ENCODE assay signal across 19 cellular contexts in the genomic region with DNA sequence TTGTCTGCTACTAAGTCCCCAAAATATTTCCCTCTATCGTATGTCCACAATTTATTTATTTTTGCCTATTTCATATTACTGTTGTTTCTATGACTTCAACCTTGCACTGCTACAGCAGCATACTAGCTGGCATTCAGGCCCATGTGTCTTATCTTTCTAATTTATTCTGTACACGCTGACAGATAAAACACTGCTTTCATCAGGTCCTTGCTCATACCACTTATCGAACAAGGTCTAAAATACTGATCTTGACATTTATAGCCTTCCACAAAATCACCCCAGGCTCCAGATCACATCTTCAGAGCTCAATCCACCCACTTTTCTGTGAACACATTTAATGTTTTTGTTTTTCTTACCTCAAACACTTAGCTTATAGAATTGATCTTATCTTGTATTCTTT.
DNase-seq lines count a peak whose midpoint lies in the region; ATAC-seq, FAIRE-seq and TF ChIP-seq lines count a peak whose summit lies in the region.
"Had no signal": no experiment of that assay in that cellular context is flagged by ENCODE, and none has a peak within 500 bp of the region (broad histone marks: within the 10 kb centered on the region; RNA-seq: fewer than 3 reads in every experiment).

No MANE protein-coding gene starts in this region.

- CTCF ChIA-PET in A673 (lab: Charles Lee) = no interaction called here

- peak overlapping the region; percentile 84 for H3K27ac ChIP-seq in A673 (ENCODE audit: low read depth, low read length, poor library complexity, severe bottlenecking)

- intact Hi-C loops in A673 (cut with micrococcal nuclease; ENCODE audit: unreplicated experiment) = no loop called here

- no peaks in the 10 kb centered on the region for H3K9me3 ChIP-seq in A673 (ENCODE audit: low read depth, low read length, poor library complexity, severe bottlenecking)

- FAIRE-seq in H54 (lab: Jason Lieb, UNC) = peak; percentile 60
- FAIRE-seq: D721Med, GM12891, GM19239, H1 had no signal

- DNase-seq in A673 (ENCODE audit: low spot score) = no peak
- DNase-seq in H54 (ENCODE audit: insufficient read length, low spot score) = no peak
- DNase-seq in SK-N-DZ (ENCODE audit: low spot score) = peak; percentile 6
- no peak for DNase-seq in nephron progenitor cell
- DNase-seq in activated T-cell treated with anti-CD3 and anti-CD28 coated beads for 4 hours = no peak
- DNase-seq: C1 segment of cervical spinal cord; CD4-positive, alpha-beta T cell; DMS153; DMS79 treated with DMSO at 0.1 percent for 48 hours; EL had no signal

- no peaks in the 10 kb centered on the region for H3K36me3 ChIP-seq in A673 (ENCODE audit: insufficient read depth, low read length, poor library complexity, severe bottlenecking)

- TF ChIP-seq CTCF in A673 (conservative IDR thresholded peaks at IDR 0.05; ENCODE audit: low read depth, low read length) = no peak
- no peak for TF ChIP-seq CTCF in nephron progenitor cell (IDR thresholded peaks at IDR 0.05)

- no peaks in the 10 kb centered on the region for H3K27me3 Mint-ChIP-seq in nephron progenitor cell (ENCODE audit: low read depth, poor library complexity)
- H3K27me3 Mint-ChIP-seq: B cell; CD4-positive, alpha-beta T cell; IgD-negative memory B cell had no signal

- TF ChIP-seq POLR2A in H54 (IDR thresholded peaks at IDR 0.05; ENCODE audit: low read depth, low read length) = no peak

- peaks cover 6% of the 10 kb centered on the region for H3K4me1 Mint-ChIP-seq in nephron progenitor cell
- H3K4me1 Mint-ChIP-seq: B cell, IgD-negative memory B cell had no signal

- no peak overlapping the region for H3K4me3 ChIP-seq in A673 (ENCODE audit: low read depth, low read length, poor library complexity, severe bottlenecking)

- no peak for ATAC-seq in GM18858 (IDR thresholded peaks at IDR 0.05; ENCODE audit: unreplicated experiment)
- no peak for ATAC-seq in GM18873 (IDR thresholded peaks at IDR 0.05; ENCODE audit: low FRiP score, unreplicated experiment)
- ATAC-seq: HCT116 had no signal

- no peaks in the 10 kb centered on the region for H3K9me3 Mint-ChIP-seq in nephron progenitor cell
- H3K9me3 Mint-ChIP-seq: CD4-positive, alpha-beta T cell had no signal

- POLR2A ChIA-PET in A673 (lab: Charles Lee; ENCODE audit: low non-redundant PET) = interaction anchor here (0.6 kb wide), 1 partner anchor 178 kb away, joined by 3 read pairs; no protein-coding TSS in a partner anchor

- BruUV-seq in A673 (replicated peaks; lab: Mats Ljungman, UMichigan) = no TSS peak

- H3K27ac Mint-ChIP-seq in nephron progenitor cell = peak overlapping the region; percentile 3
- H3K27ac Mint-ChIP-seq: B cell; CD4-positive, alpha-beta T cell; IgD-negative memory B cell had no signal

- no peaks in the 10 kb centered on the region for H3K36me3 Mint-ChIP-seq in nephron progenitor cell (ENCODE audit: low read depth)
- H3K36me3 Mint-ChIP-seq: IgD-negative memory B cell had no signal

- no peak overlapping the region for H3K4me3 Mint-ChIP-seq in nephron progenitor cell
- H3K4me3 Mint-ChIP-seq: B cell; CD4-positive, alpha-beta T cell; IgD-negative memory B cell had no signal

- H3K4me1 ChIP-seq in A673 (ENCODE audit: insufficient read depth, low read length, poor library complexity, severe bottlenecking) = peaks cover 39% of the 10 kb centered on the region

- H3K27me3 ChIP-seq in A673 (replicated peaks; ENCODE audit: insufficient read depth, low read depth, low read length, poor library complexity) = no peaks in the 10 kb centered on the region
